ENCODE assay signal across 1 cellular context in the genomic region with DNA sequence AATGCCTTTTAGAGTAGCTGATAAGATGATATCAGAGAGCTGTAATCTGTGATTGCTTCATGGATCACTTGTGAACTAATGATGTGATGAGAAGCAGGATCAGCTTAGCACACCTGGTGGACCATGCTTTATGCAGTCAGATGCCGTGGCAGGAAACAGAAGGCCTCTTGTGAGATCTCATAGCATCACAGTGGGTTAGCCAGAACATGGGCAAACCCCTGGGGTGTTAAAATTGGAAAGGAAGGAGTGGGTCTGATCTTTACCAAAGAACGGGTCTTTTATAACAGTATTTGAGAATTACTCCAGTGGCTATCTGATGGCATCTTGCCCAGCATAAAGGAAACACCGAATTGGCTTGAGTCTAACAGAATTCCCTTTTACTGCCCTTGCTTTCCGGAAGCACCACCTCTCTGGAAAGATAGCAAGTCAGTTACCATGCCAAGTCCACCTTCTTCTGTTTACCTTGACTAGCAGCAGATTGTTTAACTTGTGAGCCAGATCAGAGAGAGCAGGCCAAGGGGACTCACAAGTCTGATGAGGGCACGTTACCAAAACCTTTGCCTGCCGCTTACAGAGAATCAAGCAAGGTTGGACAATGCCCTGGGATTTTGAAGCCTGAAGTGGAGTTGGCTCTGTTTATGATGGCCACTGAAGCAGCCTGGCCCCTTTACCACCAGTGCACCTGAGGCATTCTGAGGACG.
TF ChIP-seq lines count a peak whose summit lies in the region.

No MANE protein-coding gene starts in this region.

TF ChIP-seq in HepG2, 621 proteins besides CTCF, POLR2A, EP300 and RAD21 (continued from another document and continues in another):
- TF ChIP-seq TRAFD1 (CRISPR knock-in tag; IDR thresholded peaks at IDR 0.05; ENCODE audit: borderline replicate concordance) (no peak), ZNF589 (CRISPR knock-in tag; conservative IDR thresholded peaks at IDR 0.05) (no peak), ZXDC (CRISPR knock-in tag; IDR thresholded peaks at IDR 0.05) (no peak), HIVEP1 (CRISPR knock-in tag; IDR thresholded peaks at IDR 0.05) (no peak), ZNF670 (CRISPR knock-in tag; IDR thresholded peaks at IDR 0.05; ENCODE audit: borderline replicate concordance) (no peak), ZNF597 (CRISPR knock-in tag; IDR thresholded peaks at IDR 0.05) (no peak), HNRNPK (IDR thresholded peaks at IDR 0.05; ENCODE audit: low read depth, low read length, poor library complexity, severe bottlenecking) (no peak), PHF21A (CRISPR knock-in tag; IDR thresholded peaks at IDR 0.05) (peak; percentile 74), ZC3H4 (CRISPR knock-in tag; IDR thresholded peaks at IDR 0.05; ENCODE audit: borderline replicate concordance) (no peak), ZMYM2 (CRISPR knock-in tag; IDR thresholded peaks at IDR 0.05) (no peak), NAIF1 (CRISPR knock-in tag; IDR thresholded peaks at IDR 0.05; ENCODE audit: borderline replicate concordance) (no peak), ZKSCAN5 (CRISPR knock-in tag; IDR thresholded peaks at IDR 0.05) (no peak), GMEB1 (CRISPR knock-in tag; IDR thresholded peaks at IDR 0.05; ENCODE audit: borderline replicate concordance) (no peak), FOXM1 (CRISPR knock-in tag; IDR thresholded peaks at IDR 0.05) (no peak), U2AF2 (IDR thresholded peaks at IDR 0.05; ENCODE audit: low read depth, low read length) (no peak), EEA1 (CRISPR knock-in tag; IDR thresholded peaks at IDR 0.05; ENCODE audit: borderline replicate concordance) (no peak), SAP130 (CRISPR knock-in tag; IDR thresholded peaks at IDR 0.05; ENCODE audit: low read depth) (peak; percentile 69), ZNF577 (CRISPR knock-in tag; IDR thresholded peaks at IDR 0.05; ENCODE audit: borderline replicate concordance, low read depth) (no peak), ZNF282 (IDR thresholded peaks at IDR 0.05; ENCODE audit: partially characterized antibody) (no peak), ZSCAN5A (CRISPR knock-in tag; IDR thresholded peaks at IDR 0.05; ENCODE audit: borderline replicate concordance) (no peak), ZNF264 (CRISPR knock-in tag; IDR thresholded peaks at IDR 0.05) (peak; percentile 70; the same call in 1 of the 2 replicates), TCF7 (IDR thresholded peaks at IDR 0.05; ENCODE audit: low read depth) (peak; percentile 65), SMARCE1 (IDR thresholded peaks at IDR 0.05; ENCODE audit: borderline replicate concordance) (no peak), IKZF5 (CRISPR knock-in tag; IDR thresholded peaks at IDR 0.05) (no peak), CREB3 (CRISPR knock-in tag; IDR thresholded peaks at IDR 0.05) (no peak), HDAC6 (IDR thresholded peaks at IDR 0.05; ENCODE audit: low read depth, low read length) (no peak), ZNF549 (CRISPR knock-in tag; IDR thresholded peaks at IDR 0.05) (no peak), ARNT2 (CRISPR knock-in tag; IDR thresholded peaks at IDR 0.05; ENCODE audit: low read depth) (no peak), ZNF747 (CRISPR knock-in tag; IDR thresholded peaks at IDR 0.05; ENCODE audit: borderline replicate concordance) (no peak), ZNF792 (CRISPR knock-in tag; IDR thresholded peaks at IDR 0.05) (0 out of 2 replicates have a peak, but pooled peaks have one; percentile 18), SMAD3 (CRISPR knock-in tag; IDR thresholded peaks at IDR 0.05) (0 out of 2 replicates have a peak, but pooled peaks have one; percentile 44), KLF12 (CRISPR knock-in tag; IDR thresholded peaks at IDR 0.05; ENCODE audit: borderline replicate concordance) (no peak), CENPT (CRISPR knock-in tag; IDR thresholded peaks at IDR 0.05; ENCODE audit: low read depth) (no peak), RAD51 (IDR thresholded peaks at IDR 0.05; ENCODE audit: borderline replicate concordance) (no peak)
- TF ChIP-seq, protein P1, sequence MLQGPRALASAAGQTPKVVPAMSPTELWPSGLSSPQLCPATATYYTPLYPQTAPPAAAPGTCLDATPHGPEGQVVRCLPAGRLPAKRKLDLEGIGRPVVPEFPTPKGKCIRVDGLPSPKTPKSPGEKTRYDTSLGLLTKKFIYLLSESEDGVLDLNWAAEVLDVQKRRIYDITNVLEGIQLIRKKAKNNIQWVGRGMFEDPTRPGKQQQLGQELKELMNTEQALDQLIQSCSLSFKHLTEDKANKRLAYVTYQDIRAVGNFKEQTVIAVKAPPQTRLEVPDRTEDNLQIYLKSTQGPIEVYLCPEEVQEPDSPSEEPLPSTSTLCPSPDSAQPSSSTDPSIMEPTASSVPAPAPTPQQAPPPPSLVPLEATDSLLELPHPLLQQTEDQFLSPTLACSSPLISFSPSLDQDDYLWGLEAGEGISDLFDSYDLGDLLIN (CRISPR knock-in tag; IDR thresholded peaks at IDR 0.05; ENCODE audit: borderline replicate concordance) = no peak
- TF ChIP-seq, protein P2, sequence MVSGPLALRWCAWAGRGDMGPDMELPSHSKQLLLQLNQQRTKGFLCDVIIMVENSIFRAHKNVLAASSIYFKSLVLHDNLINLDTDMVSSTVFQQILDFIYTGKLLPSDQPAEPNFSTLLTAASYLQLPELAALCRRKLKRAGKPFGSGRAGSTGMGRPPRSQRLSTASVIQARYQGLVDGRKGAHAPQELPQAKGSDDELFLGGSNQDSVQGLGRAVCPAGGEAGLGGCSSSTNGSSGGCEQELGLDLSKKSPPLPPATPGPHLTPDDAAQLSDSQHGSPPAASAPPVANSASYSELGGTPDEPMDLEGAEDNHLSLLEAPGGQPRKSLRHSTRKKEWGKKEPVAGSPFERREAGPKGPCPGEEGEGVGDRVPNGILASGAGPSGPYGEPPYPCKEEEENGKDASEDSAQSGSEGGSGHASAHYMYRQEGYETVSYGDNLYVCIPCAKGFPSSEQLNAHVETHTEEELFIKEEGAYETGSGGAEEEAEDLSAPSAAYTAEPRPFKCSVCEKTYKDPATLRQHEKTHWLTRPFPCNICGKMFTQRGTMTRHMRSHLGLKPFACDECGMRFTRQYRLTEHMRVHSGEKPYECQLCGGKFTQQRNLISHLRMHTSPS (CRISPR knock-in tag; IDR thresholded peaks at IDR 0.05; ENCODE audit: low read depth) = peak; percentile 75
- TF ChIP-seq, protein P3, sequence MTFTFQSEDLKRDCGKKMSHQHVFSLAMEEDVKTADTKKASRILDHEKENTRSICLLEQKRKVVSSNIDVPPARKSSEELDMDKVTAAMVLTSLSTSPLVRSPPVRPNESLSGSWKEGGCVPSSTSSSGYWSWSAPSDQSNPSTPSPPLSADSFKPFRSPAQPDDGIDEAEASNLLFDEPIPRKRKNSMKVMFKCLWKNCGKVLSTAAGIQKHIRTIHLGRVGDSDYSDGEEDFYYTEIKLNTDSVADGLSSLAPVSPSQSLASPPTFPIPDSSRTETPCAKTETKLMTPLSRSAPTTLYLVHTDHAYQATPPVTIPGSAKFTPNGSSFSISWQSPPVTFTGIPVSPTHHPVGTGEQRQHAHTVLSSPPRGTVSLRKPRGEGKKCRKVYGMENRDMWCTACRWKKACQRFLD (CRISPR knock-in tag; IDR thresholded peaks at IDR 0.05; ENCODE audit: borderline replicate concordance) = no peak
- TF ChIP-seq, protein P4, sequence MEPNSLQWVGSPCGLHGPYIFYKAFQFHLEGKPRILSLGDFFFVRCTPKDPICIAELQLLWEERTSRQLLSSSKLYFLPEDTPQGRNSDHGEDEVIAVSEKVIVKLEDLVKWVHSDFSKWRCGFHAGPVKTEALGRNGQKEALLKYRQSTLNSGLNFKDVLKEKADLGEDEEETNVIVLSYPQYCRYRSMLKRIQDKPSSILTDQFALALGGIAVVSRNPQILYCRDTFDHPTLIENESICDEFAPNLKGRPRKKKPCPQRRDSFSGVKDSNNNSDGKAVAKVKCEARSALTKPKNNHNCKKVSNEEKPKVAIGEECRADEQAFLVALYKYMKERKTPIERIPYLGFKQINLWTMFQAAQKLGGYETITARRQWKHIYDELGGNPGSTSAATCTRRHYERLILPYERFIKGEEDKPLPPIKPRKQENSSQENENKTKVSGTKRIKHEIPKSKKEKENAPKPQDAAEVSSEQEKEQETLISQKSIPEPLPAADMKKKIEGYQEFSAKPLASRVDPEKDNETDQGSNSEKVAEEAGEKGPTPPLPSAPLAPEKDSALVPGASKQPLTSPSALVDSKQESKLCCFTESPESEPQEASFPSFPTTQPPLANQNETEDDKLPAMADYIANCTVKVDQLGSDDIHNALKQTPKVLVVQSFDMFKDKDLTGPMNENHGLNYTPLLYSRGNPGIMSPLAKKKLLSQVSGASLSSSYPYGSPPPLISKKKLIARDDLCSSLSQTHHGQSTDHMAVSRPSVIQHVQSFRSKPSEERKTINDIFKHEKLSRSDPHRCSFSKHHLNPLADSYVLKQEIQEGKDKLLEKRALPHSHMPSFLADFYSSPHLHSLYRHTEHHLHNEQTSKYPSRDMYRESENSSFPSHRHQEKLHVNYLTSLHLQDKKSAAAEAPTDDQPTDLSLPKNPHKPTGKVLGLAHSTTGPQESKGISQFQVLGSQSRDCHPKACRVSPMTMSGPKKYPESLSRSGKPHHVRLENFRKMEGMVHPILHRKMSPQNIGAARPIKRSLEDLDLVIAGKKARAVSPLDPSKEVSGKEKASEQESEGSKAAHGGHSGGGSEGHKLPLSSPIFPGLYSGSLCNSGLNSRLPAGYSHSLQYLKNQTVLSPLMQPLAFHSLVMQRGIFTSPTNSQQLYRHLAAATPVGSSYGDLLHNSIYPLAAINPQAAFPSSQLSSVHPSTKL (CRISPR knock-in tag; IDR thresholded peaks at IDR 0.05) = peak; percentile 86
